9 cellular contexts compared by ENCODE assay signal in genomic region chr17:39925282-39926134, GRCh38. TPM values are rescaled to one million over a fixed set of nuclear protein-coding genes. Genes with fewer than 3 reads are reported as not detected.
DNase-seq lines count a peak whose midpoint lies in the region; ATAC-seq lines count a peak whose summit lies in the region.
"Had no signal": no experiment of that assay in that cellular context is flagged by ENCODE, and none has a peak within 500 bp of the region (broad histone marks: within the 10 kb centered on the region; RNA-seq: fewer than 3 reads in every experiment).

No MANE protein-coding gene starts in this region.

- DNase-seq in activated CD8-positive, alpha-beta memory T cell treated with anti-CD3 and anti-CD28 coated beads, Interleukin-2, amount 10 ng/mL, durations not matched to agents 7 days and 5 days = no peak
- DNase-seq in activated CD8-positive, alpha-beta memory T cell treated with anti-CD3 and anti-CD28 coated beads, Interleukin-2, amount 50 U/mL, for 48 hours = no peak
- DNase-seq in NCI-H774 (lab: John Stamatoyannopoulos, UW) = no peak
- DNase-seq in GM19238 (ENCODE audit: insufficient read length, low spot score) = no peak
- DNase-seq: sigmoid colon had no signal

- H3K9ac ChIP-seq in subcutaneous abdominal adipose tissue (ENCODE audit: low read length in 5 of 5) = peak overlapping the region; percentile 88 to 94 (median 90)

- no peaks in the 10 kb centered on the region for H3K9me3 Mint-ChIP-seq in activated CD8-positive, alpha-beta memory T cell treated with anti-CD3 and anti-CD28 coated beads, Interleukin-2, amount 10 ng/mL, durations not matched to agents 7 days and 5 days (ENCODE audit: low read depth)
- H3K9me3 Mint-ChIP-seq in dendritic cell treated with granulocyte-macrophage colony-stimulating factor and Interleukin-4, amounts not matched to agents 40 ng/mL and 50 ng/mL, for 4 days = no peaks in the 10 kb centered on the region

- no peaks in the 10 kb centered on the region for H3K9me3 ChIP-seq in subcutaneous abdominal adipose tissue (ENCODE audit: control insufficient read depth in 5 of 5, low read length in 5 of 5)
- H3K9me3 ChIP-seq: sigmoid colon had no signal

- peak overlapping the region; percentile 97 for H3K27ac ChIP-seq in subcutaneous abdominal adipose tissue (ENCODE audit: low read depth, low read length)

- peak overlapping the region; percentile 98 for H3K27ac Mint-ChIP-seq in activated CD8-positive, alpha-beta memory T cell treated with anti-CD3 and anti-CD28 coated beads, Interleukin-2, amount 10 ng/mL, durations not matched to agents 7 days and 5 days
- no peak overlapping the region for H3K27ac Mint-ChIP-seq in dendritic cell treated with granulocyte-macrophage colony-stimulating factor and Interleukin-4, amounts not matched to agents 40 ng/mL and 50 ng/mL, for 4 days

- peaks cover 78% of the 10 kb centered on the region for H3K4me1 Mint-ChIP-seq in activated CD8-positive, alpha-beta memory T cell treated with anti-CD3 and anti-CD28 coated beads, Interleukin-2, amount 10 ng/mL, durations not matched to agents 7 days and 5 days
- peaks cover 83% of the 10 kb centered on the region for H3K4me1 Mint-ChIP-seq in dendritic cell treated with granulocyte-macrophage colony-stimulating factor and Interleukin-4, amounts not matched to agents 40 ng/mL and 50 ng/mL, for 4 days (ENCODE audit: low read depth)

- H3K36me3 ChIP-seq in subcutaneous abdominal adipose tissue (ENCODE audit: control insufficient read depth in 5 of 5, insufficient read depth in 5 of 5, low read length in 5 of 5) = peaks cover 0 to 35% (median 32%) of the 10 kb centered on the region in 5 donors

- H3K27me3 Mint-ChIP-seq in activated CD8-positive, alpha-beta memory T cell treated with anti-CD3 and anti-CD28 coated beads, Interleukin-2, amount 10 ng/mL, durations not matched to agents 7 days and 5 days = no peaks in the 10 kb centered on the region
- no peaks in the 10 kb centered on the region for H3K27me3 Mint-ChIP-seq in dendritic cell treated with granulocyte-macrophage colony-stimulating factor and Interleukin-4, amounts not matched to agents 40 ng/mL and 50 ng/mL, for 4 days

- no peaks in the 10 kb centered on the region for H3K27me3 ChIP-seq in subcutaneous abdominal adipose tissue (ENCODE audit: control insufficient read depth in 5 of 5, insufficient read depth in 4 of 5, low read length in 5 of 5)
- H3K27me3 ChIP-seq: sigmoid colon had no signal

- ATAC-seq in activated CD8-positive, alpha-beta memory T cell treated with anti-CD3 and anti-CD28 coated beads, Interleukin-2, amount 10 ng/mL, durations not matched to agents 7 days and 5 days = no peak

- H3K4me3 ChIP-seq in subcutaneous abdominal adipose tissue (ENCODE audit: low read depth in 1 of 5, low read length in 5 of 5) = peak overlapping the region; percentile 80 to 90 (median 82)

- intact Hi-C loops in dendritic cell treated with granulocyte-macrophage colony-stimulating factor and Interleukin-4, amounts not matched to agents 40 ng/mL and 50 ng/mL, for 4 days (cut with micrococcal nuclease) = loop anchor here (2.0 to 5.0 kb wide), 2 partner anchors 27 to 238 kb away; partner anchors contain the start of gene PGAP3

- H3K4me3 Mint-ChIP-seq in activated CD8-positive, alpha-beta memory T cell treated with anti-CD3 and anti-CD28 coated beads, Interleukin-2, amount 10 ng/mL, durations not matched to agents 7 days and 5 days = peak overlapping the region; percentile 88
- H3K4me3 Mint-ChIP-seq in dendritic cell treated with granulocyte-macrophage colony-stimulating factor and Interleukin-4, amounts not matched to agents 40 ng/mL and 50 ng/mL, for 4 days = peak overlapping the region; percentile 77

- H3K4me1 ChIP-seq in subcutaneous abdominal adipose tissue (ENCODE audit: control insufficient read depth in 5 of 5, insufficient read depth in 5 of 5, low read length in 5 of 5) = peaks cover 25 to 85% (median 81%) of the 10 kb centered on the region in 5 donors

- H3K36me3 Mint-ChIP-seq in activated CD8-positive, alpha-beta memory T cell treated with anti-CD3 and anti-CD28 coated beads, Interleukin-2, amount 10 ng/mL, durations not matched to agents 7 days and 5 days = peaks cover 41% of the 10 kb centered on the region
- H3K36me3 Mint-ChIP-seq in dendritic cell treated with granulocyte-macrophage colony-stimulating factor and Interleukin-4, amounts not matched to agents 40 ng/mL and 50 ng/mL, for 4 days (ENCODE audit: low read depth) = peaks cover 56% of the 10 kb centered on the region

- CTCF ChIA-PET in activated CD8-positive, alpha-beta memory T cell treated with anti-CD3 and anti-CD28 coated beads, Interleukin-2, amount 10 ng/mL, durations not matched to agents 7 days and 5 days (lab: Charles Lee) = interaction anchor here (1.0 to 2.4 kb wide), 7 partner anchors 14 to 153 kb away, joined by 3 to 13 read pairs (median 3); partner anchors contain the start of gene PSMD3

RNA-seq across cellular contexts. Expression of gene ORMDL3, which starts 1.9 kb away (rescaled TPM):
- total RNA-seq in activated CD8-positive, alpha-beta memory T cell treated with anti-CD3 and anti-CD28 coated beads, Interleukin-2, amount 10 ng/mL, durations not matched to agents 7 days and 5 days = 100 to 1,000 TPM; 111 to 131 TPM

RNA-seq across cellular contexts. Expression of gene LRRC3C, which starts 2.0 kb away (rescaled TPM):
- not detected for total RNA-seq in activated CD8-positive, alpha-beta memory T cell treated with anti-CD3 and anti-CD28 coated beads, Interleukin-2, amount 10 ng/mL, durations not matched to agents 7 days and 5 days
- total RNA-seq: dermis microvascular lymphatic vessel endothelial cell, RPMI7951, sigmoid colon had no signal

RNA-seq across cellular contexts. Expression of gene GSDMB, which starts 7.1 kb away (rescaled TPM):
- 10 to 100 TPM; 37.8 to 51.0 TPM for total RNA-seq in activated CD8-positive, alpha-beta memory T cell treated with anti-CD3 and anti-CD28 coated beads, Interleukin-2, amount 10 ng/mL, durations not matched to agents 7 days and 5 days

RNA-seq across cellular contexts. Expression of gene GSDMA, which starts 37.3 kb away (rescaled TPM):
- total RNA-seq in activated CD8-positive, alpha-beta memory T cell treated with anti-CD3 and anti-CD28 coated beads, Interleukin-2, amount 10 ng/mL, durations not matched to agents 7 days and 5 days = not detected
- total RNA-seq: dermis microvascular lymphatic vessel endothelial cell, RPMI7951 had no signal

RNA-seq across cellular contexts. Expression of gene PSMD3, which starts 55.1 kb away (rescaled TPM):
- total RNA-seq in activated CD8-positive, alpha-beta memory T cell treated with anti-CD3 and anti-CD28 coated beads, Interleukin-2, amount 10 ng/mL, durations not matched to agents 7 days and 5 days = 100 to 1,000 TPM; 106 to 138 TPM
